ENCODE assay signal across 19 cellular contexts in genomic region chr4:112946127-112946526, GRCh38.
DNase-seq lines count a peak whose midpoint lies in the region; ATAC-seq and FAIRE-seq lines count a peak whose summit lies in the region.
"Had no signal": no experiment of that assay in that cellular context is flagged by ENCODE, and none has a peak within 500 bp of the region (broad histone marks: within the 10 kb centered on the region; RNA-seq: fewer than 3 reads in every experiment).

No MANE protein-coding gene starts in this region.

- DNase-seq in NCI-H524 (lab: John Stamatoyannopoulos, UW) (peak; percentile 54 to 76), NCI-H82 treated with DMSO at 0.1 percent for 48 hours (lab: John Stamatoyannopoulos, UW; ENCODE audit: unreplicated experiment) (peak; percentile 95), islet precursor cell (peak; percentile 54), ureter (ENCODE audit: low spot score) (no peak), head of caudate nucleus (no peak), RCC 7860 (ENCODE audit: low spot score) (no peak)
- DNase-seq: Caco-2; CD4-positive, alpha-beta memory T cell; DMS153; MV-4-11; NCI-H1694; NCI-H2081; NCI-H2171; NCI-H345; NCI-H526 treated with DMSO at 0.1 percent for 48 hours had no signal

- no peak overlapping the region for H3K27ac Mint-ChIP-seq in stimulated activated memory B cell treated with anti-CD40 and anti-IgM and Interleukin-4, amounts not matched to agents 10 μg/mL and 1 μg/mL and 100 μg/mL, for 72 hours
- H3K27ac Mint-ChIP-seq: IgD-negative memory B cell had no signal

- intact Hi-C loops in head of caudate nucleus (cut with DNase I), result loop anchor here (5.0 to 10.0 kb wide), 3 partner anchors 94 to 311 kb away; partner anchors contain the start of genes LARP7 and ZGRF1

- no peaks in the 10 kb centered on the region for H3K9me3 Mint-ChIP-seq in stimulated activated memory B cell treated with anti-CD40 and anti-IgM and Interleukin-4, amounts not matched to agents 10 μg/mL and 1 μg/mL and 100 μg/mL, for 72 hours

- no peak overlapping the region for H3K4me3 Mint-ChIP-seq in stimulated activated memory B cell treated with anti-CD40 and anti-IgM and Interleukin-4, amounts not matched to agents 10 μg/mL and 1 μg/mL and 100 μg/mL, for 72 hours
- H3K4me3 Mint-ChIP-seq: CD4-positive, alpha-beta memory T cell; IgD-negative memory B cell had no signal

- no peaks in the 10 kb centered on the region for H3K4me1 Mint-ChIP-seq in stimulated activated memory B cell treated with anti-CD40 and anti-IgM and Interleukin-4, amounts not matched to agents 10 μg/mL and 1 μg/mL and 100 μg/mL, for 72 hours
- H3K4me1 Mint-ChIP-seq: CD4-positive, alpha-beta memory T cell had no signal

- ATAC-seq in stimulated activated memory B cell treated with anti-CD40 and anti-IgM and Interleukin-4, amounts not matched to agents 10 μg/mL and 1 μg/mL and 100 μg/mL, for 72 hours, result peak; percentile 43
- ATAC-seq: Panc1 had no signal

- H3K27me3 Mint-ChIP-seq in stimulated activated memory B cell treated with anti-CD40 and anti-IgM and Interleukin-4, amounts not matched to agents 10 μg/mL and 1 μg/mL and 100 μg/mL, for 72 hours, result no peaks in the 10 kb centered on the region
- H3K27me3 Mint-ChIP-seq: IgD-negative memory B cell had no signal

- H3K36me3 Mint-ChIP-seq in stimulated activated memory B cell treated with anti-CD40 and anti-IgM and Interleukin-4, amounts not matched to agents 10 μg/mL and 1 μg/mL and 100 μg/mL, for 72 hours, result no peaks in the 10 kb centered on the region
- H3K36me3 Mint-ChIP-seq: CD4-positive, alpha-beta memory T cell; IgD-negative memory B cell had no signal

- FAIRE-seq in RCC 7860 (lab: Jason Lieb, UNC), result no peak
- FAIRE-seq: H54 had no signal

Comparison
In these comparisons a context has a peak if more than half of its experiments do, and no peak if none do; other contexts are left out.
1. DNase-seq: peak in NCI-H524 (2 of 2), NCI-H82 treated with DMSO at 0.1 percent for 48 hours (single experiment) and islet precursor cell (single experiment); none in ureter (single experiment), head of caudate nucleus (0 of 42) and RCC 7860 (single experiment).